In the genomic region with DNA sequence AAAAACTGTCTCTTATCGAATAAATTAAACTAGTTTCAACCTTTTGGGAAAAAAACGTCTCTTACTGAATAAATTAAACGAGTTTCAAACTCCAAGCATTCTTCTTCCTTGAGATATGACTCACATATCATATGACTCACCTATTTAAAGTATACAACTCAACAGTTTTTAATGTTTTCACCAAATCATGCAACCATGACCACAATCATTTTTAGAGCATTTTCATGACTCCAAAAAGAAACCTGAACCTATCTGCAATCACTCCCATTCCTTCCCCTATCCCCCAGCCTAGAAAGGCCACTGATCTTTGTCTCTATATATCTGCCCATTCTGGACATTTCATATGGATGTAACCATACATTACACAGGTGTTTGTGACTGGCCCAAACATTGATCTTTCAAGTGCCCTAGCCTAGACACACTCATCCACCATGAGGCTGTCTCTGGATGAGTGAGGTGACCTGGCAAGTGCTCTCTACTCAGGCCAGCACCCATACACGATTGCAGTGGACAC, we compare ENCODE assay signal across 9 cellular contexts.
DNase-seq lines count a peak whose midpoint lies in the region; ATAC-seq lines count a peak whose summit lies in the region.
"Had no signal": no experiment of that assay in that cellular context is flagged by ENCODE, and none has a peak within 500 bp of the region (broad histone marks: within the 10 kb centered on the region; RNA-seq: fewer than 3 reads in every experiment).

No MANE protein-coding gene starts in this region.

- H3K9me3 Mint-ChIP-seq in activated naive CD8-positive, alpha-beta T cell treated with anti-CD3 and anti-CD28 coated beads, Interleukin-2, amount 50 U/mL, for 24 hours: no peaks in the 10 kb centered on the region
- peaks cover 0 to 3% (median 0%) of the 10 kb centered on the region in 7 donors for H3K9me3 Mint-ChIP-seq in naive B cell

- H3K27ac Mint-ChIP-seq in activated naive CD8-positive, alpha-beta T cell treated with anti-CD3 and anti-CD28 coated beads, Interleukin-2, amount 50 U/mL, for 24 hours: peak overlapping the region; percentile 73
- H3K27ac Mint-ChIP-seq in naive B cell: peak overlapping the region in 5 of 6 donors; percentile 33 to 90 (median 88)

- ATAC-seq in HG03439 (IDR thresholded peaks at IDR 0.05; ENCODE audit: unreplicated experiment) (peak; percentile 33), naive B cell (ENCODE audit: low read depth in 2 of 2) (no peak)
- peak; percentile 47 for ATAC-seq in activated naive CD8-positive, alpha-beta T cell treated with anti-CD3 and anti-CD28 coated beads, Interleukin-2, amount 50 U/mL, for 24 hours

- no peaks in the 10 kb centered on the region for H3K27me3 Mint-ChIP-seq in activated naive CD8-positive, alpha-beta T cell treated with anti-CD3 and anti-CD28 coated beads, Interleukin-2, amount 50 U/mL, for 24 hours
- H3K27me3 Mint-ChIP-seq in naive B cell: no peaks in the 10 kb centered on the region

- H3K36me3 Mint-ChIP-seq in activated naive CD8-positive, alpha-beta T cell treated with anti-CD3 and anti-CD28 coated beads, Interleukin-2, amount 50 U/mL, for 24 hours (ENCODE audit: low read depth): peaks cover 40% of the 10 kb centered on the region
- H3K36me3 Mint-ChIP-seq in naive B cell: peaks cover 0 to 5% of the 10 kb centered on the region in 2 donors

- DNase-seq in DMS53 treated with DMSO at 0.1 percent for 48 hours (lab: John Stamatoyannopoulos, UW; ENCODE audit: unreplicated experiment) (peak; percentile 80), naive B cell (no peak), NCI-H1694 (lab: John Stamatoyannopoulos, UW) (no peak), NCI-H2171 (lab: John Stamatoyannopoulos, UW) (no peak), DMS 273 (lab: John Stamatoyannopoulos, UW; ENCODE audit: unreplicated experiment) (no peak)
- no peak for DNase-seq in activated naive CD8-positive, alpha-beta T cell treated with anti-CD3 and anti-CD28 coated beads, Interleukin-2, amount 50 U/mL, for 24 hours
- DNase-seq in stimulated activated CD4-positive, alpha-beta T cell treated with anti-CD3 and anti-CD28 coated beads, Interleukin-2, amount 100 ng/mL, for 48 hours: no peak
- DNase-seq: NCI-H446 treated with DMSO at 0.1 percent for 48 hours had no signal

- H3K4me3 Mint-ChIP-seq in activated naive CD8-positive, alpha-beta T cell treated with anti-CD3 and anti-CD28 coated beads, Interleukin-2, amount 50 U/mL, for 24 hours: peak overlapping the region; percentile 0
- peak overlapping the region; percentile 1 to 82 (median 30) for H3K4me3 Mint-ChIP-seq in naive B cell

- peaks cover 81% of the 10 kb centered on the region for H3K4me1 Mint-ChIP-seq in activated naive CD8-positive, alpha-beta T cell treated with anti-CD3 and anti-CD28 coated beads, Interleukin-2, amount 50 U/mL, for 24 hours
- peaks cover 53 to 94% (median 67%) of the 10 kb centered on the region in 3 donors for H3K4me1 Mint-ChIP-seq in naive B cell

Comparison
In these comparisons a context has a peak if more than half of its experiments do, and no peak if none do; other contexts are left out.
1. ATAC-seq: peak in HG03439 (single experiment) and activated naive CD8-positive, alpha-beta T cell treated with anti-CD3 and anti-CD28 coated beads, Interleukin-2, amount 50 U/mL, for 24 hours (single experiment); none in naive B cell (0 of 2).